Comparison of ENCODE assay signal across 18 cellular contexts in genomic region chr2:146879882-146880281, GRCh38.
"Had no signal": no experiment of that assay in that cellular context is flagged by ENCODE, and none has a peak within 500 bp of the region (broad histone marks: within the 10 kb centered on the region; RNA-seq: fewer than 3 reads in every experiment).

No MANE protein-coding gene starts in this region.

- ATAC-seq: gastrocnemius medialis, left colon, left ventricle myocardium superior, pancreas, right cardiac atrium had no signal

- H3K4me3 ChIP-seq: colonic mucosa, gastrocnemius medialis, lung, pancreas, smooth muscle cell had no signal

- H3K9me3 ChIP-seq: colonic mucosa, gastrocnemius medialis, pancreas had no signal

- H3K27me3 ChIP-seq: colonic mucosa, gastrocnemius medialis, pancreas had no signal

- H3K4me2 ChIP-seq: smooth muscle cell had no signal

- H3K27ac ChIP-seq: colonic mucosa, gastrocnemius medialis, pancreas had no signal

- H3K36me3 ChIP-seq: colonic mucosa, gastrocnemius medialis, pancreas had no signal

- H3K4me1 ChIP-seq: colonic mucosa, gastrocnemius medialis, pancreas had no signal

- DNase-seq: colonic mucosa; effector CD4-positive, alpha-beta T cell; endodermal cell; erythroblast; gastrocnemius medialis; immature natural killer cell; left colon; left ventricle myocardium superior; mesenchymal stem cell; naive B cell; occipital lobe; pancreas; right cardiac atrium; stimulated activated CD4-positive, alpha-beta T cell treated with anti-CD3 and anti-CD28 coated beads, Interleukin-2, amount 100 ng/mL, for 48 hours; stimulated activated naive CD4-positive, alpha-beta T cell treated with Interleukin-2 at 50 U/mL for 16 hours; trophoblast cell had no signal
